Comparison of ENCODE assay signal across 8 cellular contexts in the genomic region with DNA sequence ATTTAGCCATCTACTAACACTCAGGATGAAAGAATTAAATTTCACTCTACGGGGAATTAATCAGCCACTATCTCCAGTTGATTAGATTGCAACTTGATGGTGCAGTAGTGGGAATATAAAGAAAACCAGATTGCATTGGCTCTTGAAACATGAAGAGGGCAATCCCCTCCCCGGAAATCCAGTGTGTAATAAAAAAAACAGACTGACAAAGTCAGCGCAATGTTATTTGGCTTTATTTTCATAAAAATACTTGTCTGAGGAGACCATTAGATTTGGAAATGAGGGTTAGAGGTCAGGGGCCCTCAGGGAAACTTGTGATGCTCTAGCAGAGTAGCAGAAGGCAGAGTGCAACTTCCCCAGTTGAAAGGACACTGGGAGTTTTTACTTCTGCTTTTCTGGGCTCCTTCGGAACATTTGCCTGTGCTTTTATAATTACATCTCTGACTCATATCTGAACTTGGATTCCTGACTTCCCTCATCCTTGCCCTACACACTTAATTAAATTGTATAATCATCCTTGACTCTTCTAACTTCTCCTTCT.
DNase-seq lines count a peak whose midpoint lies in the region; ATAC-seq and TF ChIP-seq lines count a peak whose summit lies in the region.

No MANE protein-coding gene starts in this region.

- peak; percentile 36 to 37 for DNase-seq in gastrocnemius medialis
- DNase-seq in NCI-H82 treated with DMSO at 0.1 percent for 48 hours (lab: John Stamatoyannopoulos, UW; ENCODE audit: unreplicated experiment): no peak
- DNase-seq in HEK293T (ENCODE audit: extremely low spot score): no peak
- DNase-seq in activated naive CD4-positive, alpha-beta T cell treated with anti-CD3 and anti-CD28 coated beads, Interleukin-2, amount 50 U/mL, for 72 hours (ENCODE audit: low spot score in 2 of 2): no peak
- no peak for DNase-seq in COR-L47 (lab: John Stamatoyannopoulos, UW)

- 19 to 42% methylated on average over 4 of the region's 4 CpGs for WGBS in gastroesophageal sphincter (ENCODE audit: low coverage in 1 of 2), 2 donors

- H3K4me1 ChIP-seq in OCI-LY3 (ENCODE audit: low read length) (peaks cover 18% of the 10 kb centered on the region), gastroesophageal sphincter (peaks cover 0 to 11% (median 0%) of the 10 kb centered on the region in 3 donors), gastrocnemius medialis (peaks cover 0 to 4% of the 10 kb centered on the region in 2 donors)

- POLR2A ChIA-PET in HEK293T (lab: Yijun Ruan, JAX): no interaction called here

- no peaks in the 10 kb centered on the region for H3K9me3 ChIP-seq in OCI-LY3 (ENCODE audit: insufficient read depth, low read length)
- H3K9me3 ChIP-seq in gastroesophageal sphincter: no peaks in the 10 kb centered on the region
- H3K9me3 ChIP-seq in gastrocnemius medialis: no peaks in the 10 kb centered on the region

- H3K9me3 Mint-ChIP-seq in activated naive CD4-positive, alpha-beta T cell treated with anti-CD3 and anti-CD28 coated beads, Interleukin-2, amount 50 U/mL, for 72 hours: peaks cover 0 to 9% of the 10 kb centered on the region in 2 donors

- no peak overlapping the region for H3K9ac ChIP-seq in OCI-LY3 (ENCODE audit: low read length)

- no peaks in the 10 kb centered on the region for H3K36me3 Mint-ChIP-seq in activated naive CD4-positive, alpha-beta T cell treated with anti-CD3 and anti-CD28 coated beads, Interleukin-2, amount 50 U/mL, for 72 hours

- in situ Hi-C loops in gastrocnemius medialis (cut with MboI; ENCODE audit: low sequenced_read_pairs in 4 of 4): loop anchor here in 1 of 4 donors (25.0 kb wide), 1 partner anchor 676 kb away; no protein-coding TSS in a partner anchor

- no peak for TF ChIP-seq CTCF in OCI-LY3 (IDR thresholded peaks at IDR 0.05; ENCODE audit: low read depth, low read length)
- no peak for TF ChIP-seq CTCF in gastroesophageal sphincter (IDR thresholded peaks at IDR 0.05)
- no peak for TF ChIP-seq CTCF in gastrocnemius medialis (IDR thresholded peaks at IDR 0.05 in 4 of 5, conservative IDR thresholded peaks at IDR 0.05 in 1 of 5)

- ATAC-seq in GM18870 (IDR thresholded peaks at IDR 0.05; ENCODE audit: unreplicated experiment): peak; percentile 77
- ATAC-seq in gastroesophageal sphincter: peak; percentile 95
- peak; percentile 46 to 83 for ATAC-seq in gastrocnemius medialis
- ATAC-seq in activated naive CD4-positive, alpha-beta T cell treated with anti-CD3 and anti-CD28 coated beads, Interleukin-2, amount 50 U/mL, for 72 hours: no peak

- TF ChIP-seq POLR2A in gastroesophageal sphincter (IDR thresholded peaks at IDR 0.05) (no peak), gastrocnemius medialis (IDR thresholded peaks at IDR 0.05) (no peak)

- no peak overlapping the region for H2AFZ ChIP-seq in OCI-LY3 (ENCODE audit: low read depth, low read length)

- H3K27me3 ChIP-seq in OCI-LY3 (ENCODE audit: low read depth, low read length) (no peaks in the 10 kb centered on the region), gastroesophageal sphincter (no peaks in the 10 kb centered on the region), gastrocnemius medialis (no peaks in the 10 kb centered on the region)

- no peaks in the 10 kb centered on the region for H4K20me1 ChIP-seq in OCI-LY3 (ENCODE audit: insufficient read depth, low read length)

- H3K36me3 ChIP-seq in OCI-LY3 (replicated peaks; ENCODE audit: low read depth, low read length) (no peaks in the 10 kb centered on the region), gastroesophageal sphincter (no peaks in the 10 kb centered on the region), gastrocnemius medialis (no peaks in the 10 kb centered on the region)

- intact Hi-C loops in gastrocnemius medialis (cut with DNase I; ENCODE audit: low total_unique reads): no loop called here

- H3K27ac ChIP-seq in OCI-LY3 (ENCODE audit: low read length) (no peak overlapping the region), gastroesophageal sphincter (peak overlapping the region in 3 of 4 donors; percentile 35 to 60 (median 51)), gastrocnemius medialis (peak overlapping the region in 1 of 4 donors; percentile 14)

- TF ChIP-seq EP300 in gastroesophageal sphincter (IDR thresholded peaks at IDR 0.05): no peak

- H3K4me2 ChIP-seq in OCI-LY3 (ENCODE audit: low read length): peak overlapping the region; percentile 47

- no peak overlapping the region for H3K27ac Mint-ChIP-seq in activated naive CD4-positive, alpha-beta T cell treated with anti-CD3 and anti-CD28 coated beads, Interleukin-2, amount 50 U/mL, for 72 hours

- CTCF ChIA-PET in HEK293T (lab: Yijun Ruan, JAX): no interaction called here

- no peaks in the 10 kb centered on the region for H3K79me2 ChIP-seq in OCI-LY3 (ENCODE audit: low read length)

- no peak overlapping the region for H3K4me3 ChIP-seq in OCI-LY3 (ENCODE audit: low read length)
- H3K4me3 ChIP-seq in gastroesophageal sphincter: no peak overlapping the region
- no peak overlapping the region for H3K4me3 ChIP-seq in gastrocnemius medialis

TF ChIP-seq in HEK293T, 16 proteins besides CTCF, POLR2A, EP300 and RAD21:
- TF ChIP-seq FOXK2 (IDR thresholded peaks at IDR 0.05): no peak
- no peak for TF ChIP-seq CTBP1 (IDR thresholded peaks at IDR 0.05; ENCODE audit: borderline replicate concordance)
- no peak for TF ChIP-seq TARDBP (IDR thresholded peaks at IDR 0.05)
- TF ChIP-seq, protein P1, sequence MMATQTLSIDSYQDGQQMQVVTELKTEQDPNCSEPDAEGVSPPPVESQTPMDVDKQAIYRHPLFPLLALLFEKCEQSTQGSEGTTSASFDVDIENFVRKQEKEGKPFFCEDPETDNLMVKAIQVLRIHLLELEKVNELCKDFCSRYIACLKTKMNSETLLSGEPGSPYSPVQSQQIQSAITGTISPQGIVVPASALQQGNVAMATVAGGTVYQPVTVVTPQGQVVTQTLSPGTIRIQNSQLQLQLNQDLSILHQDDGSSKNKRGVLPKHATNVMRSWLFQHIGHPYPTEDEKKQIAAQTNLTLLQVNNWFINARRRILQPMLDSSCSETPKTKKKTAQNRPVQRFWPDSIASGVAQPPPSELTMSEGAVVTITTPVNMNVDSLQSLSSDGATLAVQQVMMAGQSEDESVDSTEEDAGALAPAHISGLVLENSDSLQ (IDR thresholded peaks at IDR 0.05): no peak
- TF ChIP-seq FOXM1 (IDR thresholded peaks at IDR 0.05; ENCODE audit: borderline replicate concordance): no peak

Comparison
In these comparisons a context has a peak if more than half of its experiments do, and no peak if none do; other contexts are left out.
1. ATAC-seq: peak in GM18870 (single experiment), gastroesophageal sphincter (single experiment) and gastrocnemius medialis (2 of 2); none in activated naive CD4-positive, alpha-beta T cell treated with anti-CD3 and anti-CD28 coated beads, Interleukin-2, amount 50 U/mL, for 72 hours (0 of 2).
2. DNase-seq: peak in gastrocnemius medialis (2 of 2); none in NCI-H82 treated with DMSO at 0.1 percent for 48 hours (single experiment), HEK293T (single experiment), activated naive CD4-positive, alpha-beta T cell treated with anti-CD3 and anti-CD28 coated beads, Interleukin-2, amount 50 U/mL, for 72 hours (0 of 2) and COR-L47 (single experiment).